11 cellular contexts compared by ENCODE assay signal in genomic region chr4:92969650-92970370, GRCh38.
DNase-seq lines count a peak whose midpoint lies in the region; ATAC-seq and TF ChIP-seq lines count a peak whose summit lies in the region.
"Had no signal": no experiment of that assay in that cellular context is flagged by ENCODE, and none has a peak within 500 bp of the region (broad histone marks: within the 10 kb centered on the region; RNA-seq: fewer than 3 reads in every experiment).

No MANE protein-coding gene starts in this region.

- no peaks in the 10 kb centered on the region for H3K36me3 ChIP-seq in SJCRH30
- H3K36me3 ChIP-seq in vagina, result no peaks in the 10 kb centered on the region

- no peak for ATAC-seq in GM18861 (IDR thresholded peaks at IDR 0.05; ENCODE audit: unreplicated experiment)

- H3K27me3 ChIP-seq in SJCRH30 (no peaks in the 10 kb centered on the region), vagina (no peaks in the 10 kb centered on the region)

- TF ChIP-seq CTCF in fibroblast of villous mesenchyme (IDR thresholded peaks at IDR 0.05; ENCODE audit: insufficient read depth, low read depth, low read length) (no peak), vagina (IDR thresholded peaks at IDR 0.05) (no peak)

- TF ChIP-seq POLR2A in vagina (IDR thresholded peaks at IDR 0.05), result no peak

- DNase-seq in GM04504 (ENCODE audit: low read depth), result peak; percentile 63
- peak; percentile 6 to 68 for DNase-seq in SJCRH30
- peak; percentile 87 for DNase-seq in fibroblast of villous mesenchyme (ENCODE audit: low read depth)
- DNase-seq in skeletal muscle cell (ENCODE audit: low read depth), result peak; percentile 88
- no peak for DNase-seq in vagina (ENCODE audit: extremely low spot score in 2 of 2)
- DNase-seq in NCI-H2171 treated with DMSO at 0.1 percent for 48 hours (lab: John Stamatoyannopoulos, UW), result no peak
- DNase-seq: activated naive CD8-positive, alpha-beta T cell treated with anti-CD3 and anti-CD28 coated beads, Interleukin-2, amount 10 ng/mL, durations not matched to agents 7 days and 5 days; NCI-H524 treated with DMSO at 0.1 percent for 48 hours; psoas muscle; stimulated activated CD8-positive, alpha-beta memory T cell treated with anti-CD3 and anti-CD28 coated beads, Interleukin-4, amount 100 ng/mL, for 48 hours had no signal

- H3K9me3 ChIP-seq in SJCRH30 (replicated peaks) (peaks cover 4% of the 10 kb centered on the region), vagina (no peaks in the 10 kb centered on the region)
- H3K9me3 ChIP-seq: psoas muscle had no signal

- H3K4me1 ChIP-seq in SJCRH30 (peaks cover 29% of the 10 kb centered on the region), vagina (no peaks in the 10 kb centered on the region)
- H3K4me1 ChIP-seq: psoas muscle had no signal

- H3K27ac ChIP-seq in SJCRH30, result peak overlapping the region; percentile 56
- no peak overlapping the region for H3K27ac ChIP-seq in vagina
- H3K27ac ChIP-seq: psoas muscle had no signal

- intact Hi-C loops in vagina (cut with DNase I), result no loop called here

- H3K4me3 ChIP-seq in SJCRH30 (0 out of 2 replicates have a peak overlapping the region, but pooled peaks have one; percentile 3), fibroblast of villous mesenchyme (ENCODE audit: low read depth, low read length) (no peak overlapping the region), skeletal muscle cell (ENCODE audit: low read depth, low read length) (no peak overlapping the region), vagina (no peak overlapping the region)
- H3K4me3 ChIP-seq: psoas muscle had no signal

Comparison
In these comparisons a context has a peak if more than half of its experiments do, and no peak if none do; other contexts are left out.
1. DNase-seq: peak in GM04504 (single experiment), SJCRH30 (2 of 2), fibroblast of villous mesenchyme (single experiment) and skeletal muscle cell (single experiment); none in vagina (0 of 2) and NCI-H2171 treated with DMSO at 0.1 percent for 48 hours (single experiment).